ENCODE assay signal across 15 cellular contexts in genomic region chr14:79825046-79825521, GRCh38.
A peak's percentile ranks its signal among the peaks of the same experiment; 100 is the strongest.
DNase-seq lines count a peak whose midpoint lies in the region; ATAC-seq, FAIRE-seq and TF ChIP-seq lines count a peak whose summit lies in the region.
"Had no signal": no experiment of that assay in that cellular context is flagged by ENCODE, and none has a peak within 500 bp of the region (broad histone marks: within the 10 kb centered on the region; RNA-seq: fewer than 3 reads in every experiment).

No MANE protein-coding gene starts in this region.

- DNase-seq in A549 (ENCODE audit: low read depth in 1 of 2, low spot score in 1 of 2) (no peak), LNCaP clone FGC (ENCODE audit: low read depth) (peak; percentile 23), epithelial cell of proximal tubule (ENCODE audit: low read depth) (peak; percentile 42), mesendoderm (peak; percentile 3), UCSD-AML1 (lab: John Stamatoyannopoulos, UW; ENCODE audit: unreplicated experiment) (no peak), activated T-cell treated with anti-CD3 and anti-CD28 coated beads for 4 hours (no peak), GM23338 (ENCODE audit: low spot score) (no peak), AG08395 (ENCODE audit: low spot score) (no peak)
- DNase-seq: activated B cell treated with CpG ODN at 0.5 μM for 24 hours; central memory CD4-positive, alpha-beta T cell; naive B cell had no signal

- H3K79me2 ChIP-seq in mesendoderm (ENCODE audit: control insufficient read depth, insufficient read depth, low read length) (no peaks in the 10 kb centered on the region), GM23338 (replicated peaks; ENCODE audit: insufficient read depth) (no peaks in the 10 kb centered on the region)

- H4K8ac ChIP-seq in mesendoderm (ENCODE audit: low read depth, low read length), result no peak overlapping the region

- H3K36me3 ChIP-seq in mesendoderm (ENCODE audit: control insufficient read depth, insufficient read depth, low read length), result no peaks in the 10 kb centered on the region
- no peaks in the 10 kb centered on the region for H3K36me3 ChIP-seq in GM23338 (ENCODE audit: insufficient read depth)

- H2BK15ac ChIP-seq in mesendoderm (replicated peaks; ENCODE audit: low read depth), result no peak overlapping the region

- H3K36me3 Mint-ChIP-seq in GM23338 (ENCODE audit: low read depth), result no peaks in the 10 kb centered on the region
- H3K36me3 Mint-ChIP-seq: IgD-negative memory B cell, naive B cell had no signal

- H3K27me3 ChIP-seq in mesendoderm (ENCODE audit: insufficient read depth, low read length, poor library complexity) (no peaks in the 10 kb centered on the region), GM23338 (ENCODE audit: insufficient read depth) (no peaks in the 10 kb centered on the region)

- TF ChIP-seq RAD21 in A549 (conservative IDR thresholded peaks at IDR 0.05 in 1 of 2, IDR thresholded peaks at IDR 0.05 in 1 of 2), result no peak

- H3K4ac ChIP-seq in mesendoderm (ENCODE audit: low read depth, low read length), result no peak overlapping the region

- 7% methylated on average over 6 of the region's 6 CpGs for WGBS in A549 (ENCODE audit: missing lambda C conversion rate)
- no CpG with 5 or more reads among the region's 6 CpGs for WGBS in mesendoderm (ENCODE audit: extremely low coverage, insufficient coverage, low lambda C conversion rate)

- H2BK120ac ChIP-seq in mesendoderm (ENCODE audit: low read depth, low read length), result no peak overlapping the region

- no peaks in the 10 kb centered on the region for H4K20me1 ChIP-seq in GM23338 (replicated peaks; ENCODE audit: insufficient read depth)

- no peak for TF ChIP-seq POLR2A in A549 (IDR thresholded peaks at IDR 0.05; ENCODE audit: low read length)

- no peak overlapping the region for H3K4me3 Mint-ChIP-seq in GM23338
- H3K4me3 Mint-ChIP-seq: activated B cell treated with CpG ODN at 0.5 μM for 24 hours; activated T-helper 1 cell treated with anti-CD3 and anti-CD28 coated beads, Interleukin-12 subunit alpha, Interleukin-12 subunit beta, Interleukin-2, Interleukin-4 antibody, amounts not matched to agents 30 ng/mL and 10 ng/mL and 1 ng/mL, durations not matched to agents 14 hours and 24 hours and 36 hours; B cell; IgD-negative memory B cell; naive B cell had no signal

- no peaks in the 10 kb centered on the region for H3F3A ChIP-seq in GM23338 (replicated peaks; ENCODE audit: low read depth)

- no peak overlapping the region for H3K18ac ChIP-seq in mesendoderm (ENCODE audit: low read length)

- no peak for TF ChIP-seq EP300 in A549 (IDR thresholded peaks at IDR 0.05)

- H3K27ac ChIP-seq in A549 (no peak overlapping the region), mesendoderm (ENCODE audit: low read depth, low read length) (no peak overlapping the region), GM23338 (ENCODE audit: low read depth) (no peak overlapping the region)

- POLR2A ChIA-PET in A549 (lab: Yijun Ruan, JAX), result no interaction called here

- no peak for FAIRE-seq in A549 (lab: Jason Lieb, UNC)
- FAIRE-seq: G401.6 had no signal

- H3K4me1 Mint-ChIP-seq in GM23338, result peaks cover 14% of the 10 kb centered on the region
- H3K4me1 Mint-ChIP-seq: activated B cell treated with CpG ODN at 0.5 μM for 24 hours, B cell, IgD-negative memory B cell, naive B cell had no signal

- H2AFZ ChIP-seq in GM23338, result no peak overlapping the region

- no peak overlapping the region for H2AK5ac ChIP-seq in mesendoderm (ENCODE audit: low read length)

- no peaks in the 10 kb centered on the region for H3K9me3 ChIP-seq in A549

- H3K23ac ChIP-seq in mesendoderm (ENCODE audit: low read length), result no peak overlapping the region

- peak overlapping the region; percentile 28 for H3K4me2 ChIP-seq in A549
- H3K4me2 ChIP-seq in mesendoderm (ENCODE audit: low read length), result no peak overlapping the region
- no peak overlapping the region for H3K4me2 ChIP-seq in GM23338

- H3K56ac ChIP-seq in mesendoderm (ENCODE audit: low read length), result no peak overlapping the region

- no peak for ATAC-seq in A549
- ATAC-seq in GM23338, result no peak

- H3K9me2 ChIP-seq in GM23338 (ENCODE audit: insufficient read depth), result no peaks in the 10 kb centered on the region

- H4K5ac ChIP-seq in mesendoderm (ENCODE audit: low read length), result no peak overlapping the region

- no peak overlapping the region for H2BK5ac ChIP-seq in mesendoderm (ENCODE audit: low read length)

- H3K4me3 ChIP-seq in A549, result no peak overlapping the region
- no peak overlapping the region for H3K4me3 ChIP-seq in LNCaP clone FGC (ENCODE audit: low read depth, low read length)
- H3K4me3 ChIP-seq in epithelial cell of proximal tubule (ENCODE audit: low read depth, low read length), result no peak overlapping the region
- no peak overlapping the region for H3K4me3 ChIP-seq in mesendoderm (ENCODE audit: low read length)
- H3K4me3 ChIP-seq in GM23338, result no peak overlapping the region

- CTCF ChIA-PET in A549 (lab: Yijun Ruan, JAX), result interaction anchor here (1.6 kb wide), 1 partner anchor 891 kb away, joined by 4 read pairs; no protein-coding TSS in a partner anchor

- H3K4me1 ChIP-seq in A549, result peaks cover 10% of the 10 kb centered on the region; the same call in 1 of the 3 replicates
- peaks cover 2% of the 10 kb centered on the region for H3K4me1 ChIP-seq in mesendoderm (ENCODE audit: control insufficient read depth, low read depth, low read length)
- no peaks in the 10 kb centered on the region for H3K4me1 ChIP-seq in GM23338 (ENCODE audit: insufficient read depth)

- TF ChIP-seq CTCF in A549 (IDR thresholded peaks at IDR 0.05) (no peak), LNCaP clone FGC (IDR thresholded peaks at IDR 0.05; ENCODE audit: control insufficient read depth, extremely low read depth, insufficient read depth) (no peak), epithelial cell of proximal tubule (conservative IDR thresholded peaks at IDR 0.05; ENCODE audit: low read depth, low read length) (no peak), GM23338 (conservative IDR thresholded peaks at IDR 0.05; ENCODE audit: low read depth in 2 of 2) (no peak)

- H3K79me1 ChIP-seq in mesendoderm (ENCODE audit: low read length), result no peaks in the 10 kb centered on the region

- no peaks in the 10 kb centered on the region for H3K27me3 Mint-ChIP-seq in GM23338 (ENCODE audit: insufficient read depth, low read depth, poor library complexity)
- H3K27me3 Mint-ChIP-seq: activated B cell treated with CpG ODN at 0.5 μM for 24 hours, B cell, IgD-negative memory B cell had no signal

- no peak overlapping the region for H3K9ac ChIP-seq in mesendoderm (ENCODE audit: low read length)

- no peak overlapping the region for H3K27ac Mint-ChIP-seq in GM23338
- H3K27ac Mint-ChIP-seq: activated B cell treated with CpG ODN at 0.5 μM for 24 hours; activated T-helper 1 cell treated with anti-CD3 and anti-CD28 coated beads, Interleukin-12 subunit alpha, Interleukin-12 subunit beta, Interleukin-2, Interleukin-4 antibody, amounts not matched to agents 30 ng/mL and 10 ng/mL and 1 ng/mL, durations not matched to agents 14 hours and 24 hours and 36 hours; B cell; IgD-negative memory B cell; naive B cell had no signal

- H3K9me3 Mint-ChIP-seq in GM23338, result no peaks in the 10 kb centered on the region
- H3K9me3 Mint-ChIP-seq: activated T-helper 1 cell treated with anti-CD3 and anti-CD28 coated beads, Interleukin-12 subunit alpha, Interleukin-12 subunit beta, Interleukin-2, Interleukin-4 antibody, amounts not matched to agents 30 ng/mL and 10 ng/mL and 1 ng/mL, durations not matched to agents 14 hours and 24 hours and 36 hours had no signal

TF ChIP-seq in A549, 52 proteins besides CTCF, POLR2A, EP300 and RAD21:
- TF ChIP-seq CHD4 (IDR thresholded peaks at IDR 0.05; ENCODE audit: borderline replicate concordance), result no peak
- TF ChIP-seq POLR2AphosphoS2 (conservative IDR thresholded peaks at IDR 0.05; ENCODE audit: low read length), result no peak
- peak in 1 of 2 experiments; percentile 23; a peak in 1 of 4 replicates for TF ChIP-seq CEBPB (IDR thresholded peaks at IDR 0.05)
- no peak for TF ChIP-seq HDAC2 (IDR thresholded peaks at IDR 0.05)
- no peak for TF ChIP-seq JUNB (IDR thresholded peaks at IDR 0.05)

TF ChIP-seq in GM23338, 12 proteins besides CTCF, POLR2A, EP300 and RAD21:
- no peak for TF ChIP-seq STAT1 (IDR thresholded peaks at IDR 0.05; ENCODE audit: unreplicated experiment)
- no peak for TF ChIP-seq POLR2AphosphoS5 (IDR thresholded peaks at IDR 0.05; ENCODE audit: low read depth)
- no peak for TF ChIP-seq CREB1 (CRISPR knock-in tag; IDR thresholded peaks at IDR 0.05; ENCODE audit: low read depth)

Comparison
In these comparisons a context has a peak if more than half of its experiments do, and no peak if none do; other contexts are left out.
1. DNase-seq: peak in LNCaP clone FGC (single experiment), epithelial cell of proximal tubule (single experiment) and mesendoderm (single experiment); none in A549 (0 of 2), UCSD-AML1 (single experiment), activated T-cell treated with anti-CD3 and anti-CD28 coated beads for 4 hours (single experiment), GM23338 (single experiment) and AG08395 (single experiment).